In the genomic region with DNA sequence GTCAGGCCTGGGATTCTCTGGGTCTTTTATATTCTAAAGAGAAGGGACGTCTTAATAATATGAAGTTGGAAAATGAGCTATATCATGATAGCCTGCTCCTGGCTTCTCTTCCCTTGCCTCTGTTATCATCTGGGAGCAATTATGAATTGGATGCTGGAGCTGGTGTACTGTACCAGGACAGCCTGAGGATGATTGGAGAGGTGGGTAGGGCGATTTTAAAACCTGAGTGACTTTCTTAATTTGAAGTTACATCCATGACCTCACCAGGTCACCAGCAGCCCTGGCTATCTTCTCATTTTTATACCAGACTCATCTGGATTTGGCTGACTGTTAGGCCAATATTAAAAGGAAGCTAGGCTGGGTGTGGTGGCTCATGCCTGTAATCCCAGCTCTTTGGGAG, we compare ENCODE assay signal across 16 cellular contexts.
A peak's percentile ranks its signal among the peaks of the same experiment; 100 is the strongest.
DNase-seq lines count a peak whose midpoint lies in the region; ATAC-seq and TF ChIP-seq lines count a peak whose summit lies in the region.
"Had no signal": no experiment of that assay in that cellular context is flagged by ENCODE, and none has a peak within 500 bp of the region (broad histone marks: within the 10 kb centered on the region; RNA-seq: fewer than 3 reads in every experiment).

No MANE protein-coding gene starts in this region.

- H3K79me2 ChIP-seq in trophoblast cell (ENCODE audit: control insufficient read depth, insufficient read depth, low read length, poor library complexity) = no peaks in the 10 kb centered on the region

- no peak for TF ChIP-seq CTCF in chondrocyte (IDR thresholded peaks at IDR 0.05)

- H2BK5ac ChIP-seq in trophoblast cell (ENCODE audit: low read depth, low read length, poor library complexity) = no peak overlapping the region

- no peak overlapping the region for H3K4ac ChIP-seq in trophoblast cell (ENCODE audit: low read depth, low read length)

- no peaks in the 10 kb centered on the region for H3K9me3 ChIP-seq in trophoblast cell (ENCODE audit: insufficient read depth, low read depth, low read length)

- no peak overlapping the region for H3K9ac ChIP-seq in trophoblast cell (ENCODE audit: low read length)

- WGBS in trophoblast cell (ENCODE audit: extremely low coverage, insufficient coverage, insufficient read length) = no CpG with 5 or more reads among the region's 2 CpGs

- no peaks in the 10 kb centered on the region for H3K36me3 Mint-ChIP-seq in chondrocyte (ENCODE audit: low read depth)
- H3K36me3 Mint-ChIP-seq in effector memory CD8-positive, alpha-beta T cell (ENCODE audit: insufficient read depth) = no peaks in the 10 kb centered on the region

- no peak overlapping the region for H4K91ac ChIP-seq in trophoblast cell (ENCODE audit: low read depth, low read length)

- no peak overlapping the region for H2AK5ac ChIP-seq in trophoblast cell (ENCODE audit: low read length)

- H4K8ac ChIP-seq in trophoblast cell (ENCODE audit: low read depth, low read length) = no peak overlapping the region

- H3K4me1 Mint-ChIP-seq in chondrocyte (ENCODE audit: low read depth) = peaks cover 7% of the 10 kb centered on the region
- H3K4me1 Mint-ChIP-seq in effector memory CD8-positive, alpha-beta T cell (ENCODE audit: low read depth in 2 of 2) = peaks cover 0 to 4% of the 10 kb centered on the region in 2 donors
- H3K4me1 Mint-ChIP-seq: H9 had no signal

- intact Hi-C loops in left colon (cut with DNase I, micrococcal nuclease) = no loop called here

- ATAC-seq in GM19455 (IDR thresholded peaks at IDR 0.05; ENCODE audit: unreplicated experiment) = peak; percentile 12
- ATAC-seq in effector memory CD8-positive, alpha-beta T cell (replicated peaks) = no peak
- no peak for ATAC-seq in left colon
- ATAC-seq: activated CD8-positive, alpha-beta memory T cell treated with anti-CD3 and anti-CD28 coated beads, Interleukin-2, amount 10 ng/mL, durations not matched to agents 7 days and 5 days; right cardiac atrium had no signal

- H3K4me3 ChIP-seq in trophoblast cell (ENCODE audit: low read depth, low read length) = no peak overlapping the region
- H3K4me3 ChIP-seq: coronary artery had no signal

- no peak overlapping the region for H3K27ac ChIP-seq in trophoblast cell (ENCODE audit: low read depth, low read length)
- H3K27ac ChIP-seq: coronary artery had no signal

- no peak overlapping the region for H2AFZ ChIP-seq in trophoblast cell (ENCODE audit: insufficient read depth, low read length, poor library complexity)

- H3K4me3 Mint-ChIP-seq in chondrocyte (ENCODE audit: unreplicated experiment) = no peak overlapping the region
- H3K4me3 Mint-ChIP-seq in effector memory CD8-positive, alpha-beta T cell = no peak overlapping the region
- H3K4me3 Mint-ChIP-seq: activated CD8-positive, alpha-beta memory T cell treated with anti-CD3 and anti-CD28 coated beads, Interleukin-2, amount 10 ng/mL, durations not matched to agents 7 days and 5 days; H9 had no signal

- DNase-seq in MV-4-11 (lab: John Stamatoyannopoulos, UW) = peak; percentile 63
- DNase-seq in chondrocyte (ENCODE audit: low spot score) = no peak
- DNase-seq in trophoblast cell = no peak
- no peak for DNase-seq in effector memory CD8-positive, alpha-beta T cell
- DNase-seq in HUDEP-2 (lab: John Stamatoyannopoulos, UW; ENCODE audit: unreplicated experiment in 76 of 76) = no peak
- no peak for DNase-seq in left colon
- DNase-seq: activated CD8-positive, alpha-beta memory T cell treated with anti-CD3 and anti-CD28 coated beads, Interleukin-2, amount 10 ng/mL, durations not matched to agents 7 days and 5 days; activated naive CD4-positive, alpha-beta T cell treated with Interleukin-2 at 50 U/mL for 16 hours; glutamatergic neuron; H9; midbrain; NCI-H2029 treated with DMSO at 0.1 percent for 48 hours; NCI-H524 treated with DMSO at 0.1 percent for 48 hours; right cardiac atrium had no signal

- no peak overlapping the region for H2BK12ac ChIP-seq in trophoblast cell (ENCODE audit: low read length)

- no peak overlapping the region for H3K18ac ChIP-seq in trophoblast cell (ENCODE audit: low read length)

- H3K27me3 Mint-ChIP-seq in chondrocyte (ENCODE audit: low read depth) = no peaks in the 10 kb centered on the region
- H3K27me3 Mint-ChIP-seq in effector memory CD8-positive, alpha-beta T cell = no peaks in the 10 kb centered on the region
- H3K27me3 Mint-ChIP-seq: activated CD8-positive, alpha-beta memory T cell treated with anti-CD3 and anti-CD28 coated beads, Interleukin-2, amount 10 ng/mL, durations not matched to agents 7 days and 5 days had no signal

- no peak overlapping the region for H4K12ac ChIP-seq in trophoblast cell (ENCODE audit: low read depth, low read length)

- no peaks in the 10 kb centered on the region for H3K36me3 ChIP-seq in trophoblast cell (ENCODE audit: control insufficient read depth in 1 of 2, insufficient read depth in 2 of 2, low read length in 2 of 2)

- H3K14ac ChIP-seq in trophoblast cell (ENCODE audit: low read length) = no peak overlapping the region

- no peak overlapping the region for H3K23ac ChIP-seq in trophoblast cell (ENCODE audit: low read length)

- H3K4me1 ChIP-seq in trophoblast cell (ENCODE audit: control insufficient read depth in 1 of 2, insufficient read depth in 2 of 2, low read length in 2 of 2) = peaks cover 5 to 7% of the 10 kb centered on the region in 2 experiments

- peak overlapping the region; percentile 27 for H3K27ac Mint-ChIP-seq in chondrocyte (ENCODE audit: unreplicated experiment)
- H3K27ac Mint-ChIP-seq in effector memory CD8-positive, alpha-beta T cell = no peak overlapping the region
- H3K27ac Mint-ChIP-seq: activated CD8-positive, alpha-beta memory T cell treated with anti-CD3 and anti-CD28 coated beads, Interleukin-2, amount 10 ng/mL, durations not matched to agents 7 days and 5 days; H9 had no signal

- peak overlapping the region; percentile 49 for H2BK120ac ChIP-seq in trophoblast cell (ENCODE audit: insufficient read depth, low read length, poor library complexity)

- peaks cover 6% of the 10 kb centered on the region for H3K79me1 ChIP-seq in trophoblast cell (ENCODE audit: low read length)

- H3K27me3 ChIP-seq in trophoblast cell (ENCODE audit: insufficient read depth, low read length) = no peaks in the 10 kb centered on the region

- H3K4me2 ChIP-seq in trophoblast cell (ENCODE audit: low read length) = no peak overlapping the region

- no peaks in the 10 kb centered on the region for H3K9me3 Mint-ChIP-seq in chondrocyte (ENCODE audit: low read depth)
- no peaks in the 10 kb centered on the region for H3K9me3 Mint-ChIP-seq in effector memory CD8-positive, alpha-beta T cell
- H3K9me3 Mint-ChIP-seq: H9 had no signal
